22 cellular contexts compared by ENCODE assay signal in genomic region chr1:245942861-245943260, GRCh38.
DNase-seq lines count a peak whose midpoint lies in the region; ATAC-seq and TF ChIP-seq lines count a peak whose summit lies in the region.
"Had no signal": no experiment of that assay in that cellular context is flagged by ENCODE, and none has a peak within 500 bp of the region (broad histone marks: within the 10 kb centered on the region; RNA-seq: fewer than 3 reads in every experiment).

No MANE protein-coding gene starts in this region.

- POLR2A ChIA-PET in activated CD4-positive, alpha-beta T cell treated with anti-CD3 and anti-CD28 coated beads, Interleukin-2, amount 10 ng/mL, durations not matched to agents 7 days and 5 days (lab: Charles Lee), result no interaction called here

- H3K4me3 Mint-ChIP-seq in activated CD4-positive, alpha-beta T cell treated with anti-CD3 and anti-CD28 coated beads, Interleukin-2, amount 10 ng/mL, durations not matched to agents 7 days and 5 days, result no peak overlapping the region
- H3K4me3 Mint-ChIP-seq in CD4-positive, CD25-positive, alpha-beta regulatory T cell, result peak overlapping the region in 2 of 4 donors; percentile 2 to 26
- H3K4me3 Mint-ChIP-seq in central memory CD8-positive, alpha-beta T cell, result peak overlapping the region; percentile 17

- no peak overlapping the region for H2AFZ ChIP-seq in DND-41 (ENCODE audit: low read depth, low read length)

- H3K27ac ChIP-seq in CD4-positive, CD25-positive, alpha-beta regulatory T cell (ENCODE audit: insufficient read depth, low read length, poor library complexity, severe bottlenecking), result no peak overlapping the region
- H3K27ac ChIP-seq in DND-41 (ENCODE audit: low read length), result no peak overlapping the region
- H3K27ac ChIP-seq: C4-2B, RWPE1 had no signal

- no peaks in the 10 kb centered on the region for H3K27me3 ChIP-seq in CD4-positive, CD25-positive, alpha-beta regulatory T cell (ENCODE audit: control insufficient read depth, insufficient read depth, low read length)
- H3K27me3 ChIP-seq in DND-41 (ENCODE audit: insufficient read depth, low read length, poor library complexity), result no peaks in the 10 kb centered on the region

- H3K4me2 ChIP-seq in DND-41 (ENCODE audit: insufficient read depth, low read length), result no peak overlapping the region
- H3K4me2 ChIP-seq: SK-N-SH had no signal

- peaks cover 6% of the 10 kb centered on the region for H3K4me1 ChIP-seq in CD4-positive, CD25-positive, alpha-beta regulatory T cell (ENCODE audit: control insufficient read depth, insufficient read depth, low read length, poor library complexity, severe bottlenecking)
- peaks cover 5% of the 10 kb centered on the region; the same call in 1 of the 2 replicates for H3K4me1 ChIP-seq in DND-41 (ENCODE audit: insufficient read depth, low read length)
- H3K4me1 ChIP-seq: Caco-2 had no signal

- H3K9ac ChIP-seq in DND-41 (ENCODE audit: low read depth, low read length), result no peak overlapping the region
- H3K9ac ChIP-seq: SK-N-SH had no signal

- no peaks in the 10 kb centered on the region for H3K9me3 ChIP-seq in CD4-positive, CD25-positive, alpha-beta regulatory T cell (ENCODE audit: control insufficient read depth in 2 of 2, low read length in 2 of 2)
- H3K9me3 ChIP-seq in DND-41 (ENCODE audit: insufficient read depth, low read length, severe bottlenecking), result no peaks in the 10 kb centered on the region
- H3K9me3 ChIP-seq: SK-N-SH had no signal

- DNase-seq in activated CD4-positive, alpha-beta T cell treated with anti-CD3 and anti-CD28 coated beads, Interleukin-2, amount 10 ng/mL, durations not matched to agents 7 days and 5 days, result peak; percentile 14
- DNase-seq in activated CD4-positive, alpha-beta T cell treated with anti-CD3 and anti-CD28 coated beads, Interleukin-2, amount 50 U/mL, for 4 hours, result no peak
- DNase-seq in CD4-positive, CD25-positive, alpha-beta regulatory T cell, result peak in 1 of 3 donors; percentile 25
- DNase-seq in DND-41, result peak; percentile 18
- DNase-seq in central memory CD8-positive, alpha-beta T cell (ENCODE audit: low spot score in 2 of 2), result no peak
- DNase-seq in activated CD8-positive, alpha-beta memory T cell treated with anti-CD3 and anti-CD28 coated beads, Interleukin-2, amount 50 U/mL, for 48 hours, result no peak
- DNase-seq: Caco-2, DMS 273 treated with DMSO at 0.1 percent for 48 hours, KG1, NCI-H1092, NCI-H1436, NCI-H1930, NCI-H2227 treated with DMSO at 0.1 percent for 48 hours, NCI-H510A, NCI-H748 treated with DMSO at 0.1 percent for 48 hours, SHP77 treated with DMSO at 0.1 percent for 48 hours, SK-N-SH had no signal

- CTCF ChIA-PET in activated CD4-positive, alpha-beta T cell treated with anti-CD3 and anti-CD28 coated beads, Interleukin-2, amount 10 ng/mL, durations not matched to agents 7 days and 5 days (lab: Charles Lee), result interaction anchor here (0.7 to 0.8 kb wide), 2 partner anchors 12 to 587 kb away, joined by 3 to 5 read pairs; no protein-coding TSS in a partner anchor

- peaks cover 10% of the 10 kb centered on the region for H3K9me3 Mint-ChIP-seq in activated CD4-positive, alpha-beta T cell treated with anti-CD3 and anti-CD28 coated beads, Interleukin-2, amount 10 ng/mL, durations not matched to agents 7 days and 5 days
- H3K9me3 Mint-ChIP-seq in CD4-positive, CD25-positive, alpha-beta regulatory T cell, result peaks cover 0 to 11% (median 4%) of the 10 kb centered on the region in 7 donors
- no peaks in the 10 kb centered on the region for H3K9me3 Mint-ChIP-seq in central memory CD8-positive, alpha-beta T cell

- no peaks in the 10 kb centered on the region for H3K79me2 ChIP-seq in DND-41 (ENCODE audit: insufficient read depth, low read length)

- H3K36me3 Mint-ChIP-seq in activated CD4-positive, alpha-beta T cell treated with anti-CD3 and anti-CD28 coated beads, Interleukin-2, amount 10 ng/mL, durations not matched to agents 7 days and 5 days (ENCODE audit: low read depth), result peaks cover 7% of the 10 kb centered on the region
- H3K36me3 Mint-ChIP-seq in CD4-positive, CD25-positive, alpha-beta regulatory T cell, result peaks cover 13% of the 10 kb centered on the region
- H3K36me3 Mint-ChIP-seq in central memory CD8-positive, alpha-beta T cell (ENCODE audit: insufficient read depth), result peaks cover 2% of the 10 kb centered on the region

- no peaks in the 10 kb centered on the region for H3K27me3 Mint-ChIP-seq in activated CD4-positive, alpha-beta T cell treated with anti-CD3 and anti-CD28 coated beads, Interleukin-2, amount 10 ng/mL, durations not matched to agents 7 days and 5 days
- H3K27me3 Mint-ChIP-seq in CD4-positive, CD25-positive, alpha-beta regulatory T cell, result no peaks in the 10 kb centered on the region
- no peaks in the 10 kb centered on the region for H3K27me3 Mint-ChIP-seq in central memory CD8-positive, alpha-beta T cell

- H4K20me1 ChIP-seq in DND-41 (ENCODE audit: insufficient read depth, low read length), result peaks cover 10% of the 10 kb centered on the region

- ATAC-seq in CD4-positive, CD25-positive, alpha-beta regulatory T cell (ENCODE audit: low read depth in 2 of 2), result no peak
- ATAC-seq in DND-41 (ENCODE audit: insufficient read depth, low read depth) (peak; percentile 90), HG03521 (IDR thresholded peaks at IDR 0.05; ENCODE audit: unreplicated experiment) (no peak), GM18868 (IDR thresholded peaks at IDR 0.05; ENCODE audit: unreplicated experiment) (no peak)
- peak; percentile 60 for ATAC-seq in central memory CD8-positive, alpha-beta T cell (replicated peaks; ENCODE audit: extremely low read depth, poor library complexity, severe bottlenecking)
- ATAC-seq: HCT116 had no signal

- H3K4me3 ChIP-seq in CD4-positive, CD25-positive, alpha-beta regulatory T cell (ENCODE audit: low read depth, low read length), result no peak overlapping the region
- no peak overlapping the region for H3K4me3 ChIP-seq in DND-41 (ENCODE audit: low read depth in 1 of 2, low read length in 2 of 2)

- no peak overlapping the region for H3K27ac Mint-ChIP-seq in activated CD4-positive, alpha-beta T cell treated with anti-CD3 and anti-CD28 coated beads, Interleukin-2, amount 10 ng/mL, durations not matched to agents 7 days and 5 days
- H3K27ac Mint-ChIP-seq in CD4-positive, CD25-positive, alpha-beta regulatory T cell, result peak overlapping the region in 2 of 3 donors; percentile 8 to 20
- H3K27ac Mint-ChIP-seq in central memory CD8-positive, alpha-beta T cell (ENCODE audit: low read depth), result no peak overlapping the region

- no peak for TF ChIP-seq CTCF in DND-41 (IDR thresholded peaks at IDR 0.05; ENCODE audit: borderline replicate concordance, extremely low read depth, low read length, poor library complexity, severe bottlenecking)

- no peaks in the 10 kb centered on the region for H3K36me3 ChIP-seq in CD4-positive, CD25-positive, alpha-beta regulatory T cell (ENCODE audit: control insufficient read depth, insufficient read depth, low read length)
- H3K36me3 ChIP-seq in DND-41 (ENCODE audit: insufficient read depth, low read length), result no peaks in the 10 kb centered on the region

- H3K4me1 Mint-ChIP-seq in activated CD4-positive, alpha-beta T cell treated with anti-CD3 and anti-CD28 coated beads, Interleukin-2, amount 10 ng/mL, durations not matched to agents 7 days and 5 days, result peaks cover 21% of the 10 kb centered on the region
- H3K4me1 Mint-ChIP-seq in CD4-positive, CD25-positive, alpha-beta regulatory T cell, result peaks cover 12 to 27% (median 16%) of the 10 kb centered on the region in 4 donors
- H3K4me1 Mint-ChIP-seq in central memory CD8-positive, alpha-beta T cell, result peaks cover 29% of the 10 kb centered on the region

Comparison
In these comparisons a context has a peak if more than half of its experiments do, and no peak if none do; other contexts are left out.
1. DNase-seq: peak in activated CD4-positive, alpha-beta T cell treated with anti-CD3 and anti-CD28 coated beads, Interleukin-2, amount 10 ng/mL, durations not matched to agents 7 days and 5 days (single experiment) and DND-41 (single experiment); none in activated CD4-positive, alpha-beta T cell treated with anti-CD3 and anti-CD28 coated beads, Interleukin-2, amount 50 U/mL, for 4 hours (0 of 2), central memory CD8-positive, alpha-beta T cell (0 of 2) and activated CD8-positive, alpha-beta memory T cell treated with anti-CD3 and anti-CD28 coated beads, Interleukin-2, amount 50 U/mL, for 48 hours (single experiment).
2. H3K27ac Mint-ChIP-seq: peak in CD4-positive, CD25-positive, alpha-beta regulatory T cell (2 of 3); none in activated CD4-positive, alpha-beta T cell treated with anti-CD3 and anti-CD28 coated beads, Interleukin-2, amount 10 ng/mL, durations not matched to agents 7 days and 5 days (single experiment) and central memory CD8-positive, alpha-beta T cell (single experiment).
3. ATAC-seq: peak in DND-41 (single experiment) and central memory CD8-positive, alpha-beta T cell (single experiment); none in CD4-positive, CD25-positive, alpha-beta regulatory T cell (0 of 2), HG03521 (single experiment) and GM18868 (single experiment).